ENCODE assay signal across 9 cellular contexts in genomic region chr19:51473009-51473707, GRCh38. TPM values are rescaled to one million over a fixed set of nuclear protein-coding genes. Genes with fewer than 3 reads are reported as not detected.
A peak's percentile ranks its signal among the peaks of the same experiment; 100 is the strongest.
DNase-seq lines count a peak whose midpoint lies in the region; ATAC-seq, FAIRE-seq and TF ChIP-seq lines count a peak whose summit lies in the region.
"Had no signal": no experiment of that assay in that cellular context is flagged by ENCODE, and none has a peak within 500 bp of the region (broad histone marks: within the 10 kb centered on the region; RNA-seq: fewer than 3 reads in every experiment).

No MANE protein-coding gene starts in this region.

- H3K27ac Mint-ChIP-seq in central memory CD8-positive, alpha-beta T cell (ENCODE audit: low read depth), result no peak overlapping the region

- peak; percentile 56 for TF ChIP-seq RAD21 in HepG2 (CRISPR knock-in tag; IDR thresholded peaks at IDR 0.05)

- peak; percentile 82 for TF ChIP-seq CTCF in HepG2 (CRISPR knock-in tag; IDR thresholded peaks at IDR 0.05)

- POLR2A ChIA-PET in HepG2 (lab: Yijun Ruan, JAX), result interaction anchor here (1.5 kb wide), 1 partner anchor 105 kb away, joined by 4 read pairs; no protein-coding TSS in a partner anchor

- H3K4me3 ChIP-seq in HepG2 (replicated peaks in 1 of 3; ENCODE audit: insufficient read depth in 1 of 3, low read depth in 2 of 3, low read length in 3 of 3), result no peak overlapping the region

- 42% methylated on average over 7 of the region's 7 CpGs for WGBS in HepG2 (ENCODE audit: low lambda C conversion rate)

- ATAC-seq in central memory CD8-positive, alpha-beta T cell (replicated peaks; ENCODE audit: extremely low read depth, poor library complexity, severe bottlenecking), result peak; percentile 68
- ATAC-seq in HepG2 (peak; percentile 77), HG03378 (IDR thresholded peaks at IDR 0.05; ENCODE audit: unreplicated experiment) (no peak)

- peaks cover 9% of the 10 kb centered on the region for H3K4me1 Mint-ChIP-seq in central memory CD8-positive, alpha-beta T cell

- no peaks in the 10 kb centered on the region for H4K20me1 ChIP-seq in HepG2 (ENCODE audit: insufficient read depth, low read length)

- no peaks in the 10 kb centered on the region for H3K27me3 ChIP-seq in HepG2 (ENCODE audit: control insufficient read depth in 1 of 2, insufficient read depth in 2 of 2, low read length in 2 of 2)

- H3K9me3 Mint-ChIP-seq in central memory CD8-positive, alpha-beta T cell, result no peaks in the 10 kb centered on the region

- no peak overlapping the region for H3K4me3 Mint-ChIP-seq in central memory CD8-positive, alpha-beta T cell

- peak; percentile 67 for DNase-seq in SIG-M5 treated with dmso at 0.1 percent for 504 hours (lab: John Stamatoyannopoulos, UW; ENCODE audit: unreplicated experiment)
- DNase-seq in SIG-M5 (lab: John Stamatoyannopoulos, UW), result no peak
- peak; percentile 17 for DNase-seq in NCI-H226
- DNase-seq in activated CD4-positive, CD25-positive, alpha-beta regulatory T cell treated with anti-CD3 and anti-CD28 coated beads, Interleukin-2, amount 50 U/mL, for 72 hours, result peak; percentile 87
- peak; percentile 60 to 76 for DNase-seq in central memory CD8-positive, alpha-beta T cell (ENCODE audit: low spot score in 2 of 2)
- peak; percentile 56 for DNase-seq in HepG2 (ENCODE audit: low spot score)
- DNase-seq in stimulated activated CD4-positive, alpha-beta T cell treated with anti-CD3 and anti-CD28 coated beads, Interleukin-4, amount 100 ng/mL, for 4 hours, result peak; percentile 78 to 86

- no peak overlapping the region for H2AFZ ChIP-seq in HepG2 (ENCODE audit: low read length)

- no peaks in the 10 kb centered on the region for H3K36me3 ChIP-seq in HepG2 (replicated peaks in 1 of 2; ENCODE audit: control insufficient read depth in 1 of 2, insufficient read depth in 2 of 2, low read length in 2 of 2)

- H3K36me3 Mint-ChIP-seq in central memory CD8-positive, alpha-beta T cell (ENCODE audit: insufficient read depth), result no peaks in the 10 kb centered on the region

- TF ChIP-seq EP300 in HepG2 (IDR thresholded peaks at IDR 0.05; ENCODE audit: low read depth in 2 of 2, low read length in 2 of 2), result no peak
- TF ChIP-seq EP300 in HepG2 (CRISPR knock-in tag; IDR thresholded peaks at IDR 0.05; ENCODE audit: borderline replicate concordance), result no peak

- no peak for TF ChIP-seq POLR2A in HepG2 (IDR thresholded peaks at IDR 0.05; ENCODE audit: insufficient read depth in 1 of 2, low read depth in 2 of 2, low read length in 2 of 2)

- intact Hi-C loops in HepG2 (cut with micrococcal nuclease; ENCODE audit: unreplicated experiment), result loop anchor here (1.0 to 10.0 kb wide), 3 partner anchors 42 to 762 kb away; no protein-coding TSS in a partner anchor

- no peaks in the 10 kb centered on the region for H3K9me3 ChIP-seq in HepG2 (ENCODE audit: low read length)

- H3K27me3 Mint-ChIP-seq in central memory CD8-positive, alpha-beta T cell, result peaks cover 68% of the 10 kb centered on the region

- no peaks in the 10 kb centered on the region for H3K79me2 ChIP-seq in HepG2 (ENCODE audit: insufficient read depth, low read length)

- in situ Hi-C loops in HepG2 (cut with HindIII; ENCODE audit: extremely low pct_ligation_motif_present, low pct_unique_long_range_greater_than_20kb), result loop anchor here (10.0 kb wide), 1 partner anchor 182 kb away; no protein-coding TSS in a partner anchor

- FAIRE-seq in HepG2 (lab: Jason Lieb, UNC), result peak; percentile 64

- CTCF ChIA-PET in HepG2 (lab: Yijun Ruan, JAX; ENCODE audit: low intra/inter-chr PET ratio, low total read pairs), result interaction anchor here (0.7 to 5.1 kb wide), 5 partner anchors 38 to 188 kb away, joined by 3 to 51 read pairs (median 11); no protein-coding TSS in a partner anchor

- no TSS peak for BruUV-seq in HepG2 (replicated peaks; lab: Mats Ljungman, UMichigan)

- no peak overlapping the region for H3K27ac ChIP-seq in HepG2 (ENCODE audit: extremely low read length, insufficient read depth, low read length)

- H3K4me1 ChIP-seq in HepG2 (ENCODE audit: insufficient read depth, low read length), result peaks cover 29% of the 10 kb centered on the region

- no peak overlapping the region for H3K4me2 ChIP-seq in HepG2 (ENCODE audit: low read depth, low read length)

- no peak overlapping the region for H3K9ac ChIP-seq in HepG2 (ENCODE audit: insufficient read depth, low read depth, low read length)

RNA-seq across cellular contexts. Expression of gene CEACAM18, which starts 5.2 kb away (rescaled TPM):
- not detected in 2 replicates for total RNA-seq in HepG2 (2016; rRNA removed; fragmentation: Illumina TruSeq; extraction: Trizol)
- not detected in 2 replicates for total RNA-seq in HepG2 (2016; cell fraction: cytosol; rRNA removed; fragmentation: Illumina TruSeq; extraction: Trizol; ENCODE audit: low read depth)
- total RNA-seq in HepG2 (2016; cell fraction: insoluble cytoplasmic fraction; rRNA removed; fragmentation: Illumina TruSeq; extraction: Trizol), result not detected in 2 replicates
- not detected in 2 replicates for total RNA-seq in HepG2 (2016; cell fraction: membrane; rRNA removed; fragmentation: Illumina TruSeq; extraction: Trizol)
- not detected in 2 replicates for total RNA-seq in HepG2 (2016; cell fraction: nucleus; rRNA removed; fragmentation: Illumina TruSeq; extraction: Trizol)
- not detected in 2 replicates for polyA plus RNA-seq in HepG2 (2011; rRNA removed)
- not detected in 2 replicates for polyA plus RNA-seq in HepG2 (2011; cell fraction: cytosol; rRNA removed)
- not detected in 2 replicates for polyA plus RNA-seq in HepG2 (2011; cell fraction: nucleus; rRNA removed)
- polyA plus RNA-seq in HepG2 (2012), result not detected in 2 replicates
- not detected in 2 replicates for polyA plus RNA-seq in HepG2 (2016; cell fraction: cytosol; fragmentation: Illumina TruSeq; extraction: Trizol; ENCODE audit: low read depth)
- polyA plus RNA-seq in HepG2 (2016; cell fraction: insoluble cytoplasmic fraction; fragmentation: Illumina TruSeq; extraction: Trizol; ENCODE audit: low read depth), result not detected in 2 replicates
- polyA plus RNA-seq in HepG2 (2016; cell fraction: membrane; fragmentation: Illumina TruSeq; extraction: Trizol; ENCODE audit: low read depth), result not detected in 2 replicates
- polyA plus RNA-seq in HepG2 (2016; cell fraction: nucleus; fragmentation: Illumina TruSeq; extraction: Trizol; ENCODE audit: insufficient read depth, low read depth), result not detected in 2 replicates
- not detected in 2 replicates for polyA minus RNA-seq in HepG2 (2011; rRNA and poly(A)+ RNA removed; ENCODE audit: low replicate concordance)
- polyA minus RNA-seq in HepG2 (2011; cell fraction: cytosol; rRNA and poly(A)+ RNA removed), result not detected in 2 replicates
- not detected in 2 replicates for polyA minus RNA-seq in HepG2 (2011; cell fraction: nucleus; rRNA and poly(A)+ RNA removed)
- total RNA-seq: temporal lobe had no signal

RNA-seq across cellular contexts. Expression of gene SIGLEC8, which starts 14.9 kb away (rescaled TPM):
- not detected in 2 replicates for total RNA-seq in HepG2 (2016; rRNA removed; fragmentation: Illumina TruSeq; extraction: Trizol)
- total RNA-seq in HepG2 (2016; cell fraction: cytosol; rRNA removed; fragmentation: Illumina TruSeq; extraction: Trizol; ENCODE audit: low read depth), result not detected in 2 replicates
- not detected in 2 replicates for total RNA-seq in HepG2 (2016; cell fraction: insoluble cytoplasmic fraction; rRNA removed; fragmentation: Illumina TruSeq; extraction: Trizol)
- total RNA-seq in HepG2 (2016; cell fraction: membrane; rRNA removed; fragmentation: Illumina TruSeq; extraction: Trizol), result not detected in 2 replicates
- total RNA-seq in HepG2 (2016; cell fraction: nucleus; rRNA removed; fragmentation: Illumina TruSeq; extraction: Trizol), result not detected in 2 replicates
- polyA plus RNA-seq in HepG2 (2011; rRNA removed), result not detected in 2 replicates
- polyA plus RNA-seq in HepG2 (2011; cell fraction: cytosol; rRNA removed), result not detected in 2 replicates
- not detected in 2 replicates for polyA plus RNA-seq in HepG2 (2011; cell fraction: nucleus; rRNA removed)
- not detected in 2 replicates for polyA plus RNA-seq in HepG2 (2012)
- polyA plus RNA-seq in HepG2 (2016; cell fraction: cytosol; fragmentation: Illumina TruSeq; extraction: Trizol; ENCODE audit: low read depth), result not detected in 2 replicates
- not detected in 2 replicates for polyA plus RNA-seq in HepG2 (2016; cell fraction: insoluble cytoplasmic fraction; fragmentation: Illumina TruSeq; extraction: Trizol; ENCODE audit: low read depth)
- not detected in 2 replicates for polyA plus RNA-seq in HepG2 (2016; cell fraction: membrane; fragmentation: Illumina TruSeq; extraction: Trizol; ENCODE audit: low read depth)
- not detected in 2 replicates for polyA plus RNA-seq in HepG2 (2016; cell fraction: nucleus; fragmentation: Illumina TruSeq; extraction: Trizol; ENCODE audit: insufficient read depth, low read depth)
- not detected in 2 replicates for polyA minus RNA-seq in HepG2 (2011; rRNA and poly(A)+ RNA removed; ENCODE audit: low replicate concordance)
- not detected in 2 replicates for polyA minus RNA-seq in HepG2 (2011; cell fraction: cytosol; rRNA and poly(A)+ RNA removed)
- polyA minus RNA-seq in HepG2 (2011; cell fraction: nucleus; rRNA and poly(A)+ RNA removed), result not detected in 2 replicates

RNA-seq across cellular contexts. Expression of gene SIGLEC12, which starts 28.4 kb away (rescaled TPM):
- not detected in 2 replicates for total RNA-seq in HepG2 (2016; rRNA removed; fragmentation: Illumina TruSeq; extraction: Trizol)
- total RNA-seq in HepG2 (2016; cell fraction: cytosol; rRNA removed; fragmentation: Illumina TruSeq; extraction: Trizol; ENCODE audit: low read depth), result not detected in 2 replicates
- total RNA-seq in HepG2 (2016; cell fraction: insoluble cytoplasmic fraction; rRNA removed; fragmentation: Illumina TruSeq; extraction: Trizol), result not detected in 2 replicates
- not detected in 2 replicates for total RNA-seq in HepG2 (2016; cell fraction: membrane; rRNA removed; fragmentation: Illumina TruSeq; extraction: Trizol)
- not detected in 2 replicates for total RNA-seq in HepG2 (2016; cell fraction: nucleus; rRNA removed; fragmentation: Illumina TruSeq; extraction: Trizol)
- not detected in 2 replicates for polyA plus RNA-seq in HepG2 (2011; rRNA removed)
- polyA plus RNA-seq in HepG2 (2011; cell fraction: cytosol; rRNA removed), result not detected in 2 replicates
- not detected in 2 replicates for polyA plus RNA-seq in HepG2 (2011; cell fraction: nucleus; rRNA removed)
- not detected in 2 replicates for polyA plus RNA-seq in HepG2 (2012)
- not detected in 2 replicates for polyA plus RNA-seq in HepG2 (2016; cell fraction: cytosol; fragmentation: Illumina TruSeq; extraction: Trizol; ENCODE audit: low read depth)
- not detected in 2 replicates for polyA plus RNA-seq in HepG2 (2016; cell fraction: insoluble cytoplasmic fraction; fragmentation: Illumina TruSeq; extraction: Trizol; ENCODE audit: low read depth)
- polyA plus RNA-seq in HepG2 (2016; cell fraction: membrane; fragmentation: Illumina TruSeq; extraction: Trizol; ENCODE audit: low read depth), result not detected in 2 replicates
- polyA plus RNA-seq in HepG2 (2016; cell fraction: nucleus; fragmentation: Illumina TruSeq; extraction: Trizol; ENCODE audit: insufficient read depth, low read depth), result not detected in 2 replicates
- polyA minus RNA-seq in HepG2 (2011; rRNA and poly(A)+ RNA removed; ENCODE audit: low replicate concordance), result not detected in 2 replicates
- polyA minus RNA-seq in HepG2 (2011; cell fraction: cytosol; rRNA and poly(A)+ RNA removed), result not detected in 2 replicates
- polyA minus RNA-seq in HepG2 (2011; cell fraction: nucleus; rRNA and poly(A)+ RNA removed), result not detected in 2 replicates
- total RNA-seq: temporal lobe had no signal

RNA-seq across cellular contexts. Expression of gene SIGLEC10, which starts 55.7 kb away (rescaled TPM):
- not detected in 2 replicates for total RNA-seq in HepG2 (2016; rRNA removed; fragmentation: Illumina TruSeq; extraction: Trizol)
- not detected in 2 replicates for total RNA-seq in HepG2 (2016; cell fraction: cytosol; rRNA removed; fragmentation: Illumina TruSeq; extraction: Trizol; ENCODE audit: low read depth)
- not detected in 2 replicates for total RNA-seq in HepG2 (2016; cell fraction: insoluble cytoplasmic fraction; rRNA removed; fragmentation: Illumina TruSeq; extraction: Trizol)
- not detected in 2 replicates for total RNA-seq in HepG2 (2016; cell fraction: membrane; rRNA removed; fragmentation: Illumina TruSeq; extraction: Trizol)
- total RNA-seq in HepG2 (2016; cell fraction: nucleus; rRNA removed; fragmentation: Illumina TruSeq; extraction: Trizol), result not detected in 2 replicates
- polyA plus RNA-seq in HepG2 (2011; rRNA removed), result not detected in 2 replicates
- not detected in 2 replicates for polyA plus RNA-seq in HepG2 (2011; cell fraction: cytosol; rRNA removed)
- not detected in 2 replicates for polyA plus RNA-seq in HepG2 (2011; cell fraction: nucleus; rRNA removed)
- 0.17 and 0.20 TPM in 2 replicates for polyA plus RNA-seq in HepG2 (2012)
- not detected in 2 replicates for polyA plus RNA-seq in HepG2 (2016; cell fraction: cytosol; fragmentation: Illumina TruSeq; extraction: Trizol; ENCODE audit: low read depth)
- not detected in 2 replicates for polyA plus RNA-seq in HepG2 (2016; cell fraction: insoluble cytoplasmic fraction; fragmentation: Illumina TruSeq; extraction: Trizol; ENCODE audit: low read depth)
- polyA plus RNA-seq in HepG2 (2016; cell fraction: membrane; fragmentation: Illumina TruSeq; extraction: Trizol; ENCODE audit: low read depth), result not detected in 2 replicates
- polyA plus RNA-seq in HepG2 (2016; cell fraction: nucleus; fragmentation: Illumina TruSeq; extraction: Trizol; ENCODE audit: insufficient read depth, low read depth), result not detected in 2 replicates
- not detected in 2 replicates for polyA minus RNA-seq in HepG2 (2011; rRNA and poly(A)+ RNA removed; ENCODE audit: low replicate concordance)
- polyA minus RNA-seq in HepG2 (2011; cell fraction: cytosol; rRNA and poly(A)+ RNA removed), result not detected in 2 replicates
- not detected in 2 replicates for polyA minus RNA-seq in HepG2 (2011; cell fraction: nucleus; rRNA and poly(A)+ RNA removed)

RNA-seq across cellular contexts. Expression of gene SIGLEC6, which starts 58.3 kb away (rescaled TPM):
- not detected in 2 replicates for total RNA-seq in HepG2 (2016; rRNA removed; fragmentation: Illumina TruSeq; extraction: Trizol)
- not detected in 2 replicates for total RNA-seq in HepG2 (2016; cell fraction: cytosol; rRNA removed; fragmentation: Illumina TruSeq; extraction: Trizol; ENCODE audit: low read depth)
- total RNA-seq in HepG2 (2016; cell fraction: insoluble cytoplasmic fraction; rRNA removed; fragmentation: Illumina TruSeq; extraction: Trizol), result not detected in 2 replicates
- not detected in 2 replicates for total RNA-seq in HepG2 (2016; cell fraction: membrane; rRNA removed; fragmentation: Illumina TruSeq; extraction: Trizol)
- total RNA-seq in HepG2 (2016; cell fraction: nucleus; rRNA removed; fragmentation: Illumina TruSeq; extraction: Trizol), result not detected in 2 replicates
- not detected in 2 replicates for polyA plus RNA-seq in HepG2 (2011; rRNA removed)
- not detected in 2 replicates for polyA plus RNA-seq in HepG2 (2011; cell fraction: cytosol; rRNA removed)
- not detected in 2 replicates for polyA plus RNA-seq in HepG2 (2011; cell fraction: nucleus; rRNA removed)
- not detected in 2 replicates for polyA plus RNA-seq in HepG2 (2012)
- not detected in 2 replicates for polyA plus RNA-seq in HepG2 (2016; cell fraction: cytosol; fragmentation: Illumina TruSeq; extraction: Trizol; ENCODE audit: low read depth)
- not detected in 2 replicates for polyA plus RNA-seq in HepG2 (2016; cell fraction: insoluble cytoplasmic fraction; fragmentation: Illumina TruSeq; extraction: Trizol; ENCODE audit: low read depth)
- not detected in 2 replicates for polyA plus RNA-seq in HepG2 (2016; cell fraction: membrane; fragmentation: Illumina TruSeq; extraction: Trizol; ENCODE audit: low read depth)
- polyA plus RNA-seq in HepG2 (2016; cell fraction: nucleus; fragmentation: Illumina TruSeq; extraction: Trizol; ENCODE audit: insufficient read depth, low read depth), result not detected in 2 replicates
- polyA minus RNA-seq in HepG2 (2011; rRNA and poly(A)+ RNA removed; ENCODE audit: low replicate concordance), result not detected in 2 replicates
- not detected in 2 replicates for polyA minus RNA-seq in HepG2 (2011; cell fraction: cytosol; rRNA and poly(A)+ RNA removed)
- polyA minus RNA-seq in HepG2 (2011; cell fraction: nucleus; rRNA and poly(A)+ RNA removed), result not detected in 2 replicates
- total RNA-seq: temporal lobe had no signal
